In genomic region chr1:206864939-206865671, GRCh38 we compare ENCODE assay signal across 8 cellular contexts. TPM values are rescaled to one million over a fixed set of nuclear protein-coding genes. Genes with fewer than 3 reads are reported as not detected.
DNase-seq lines count a peak whose midpoint lies in the region; ATAC-seq and TF ChIP-seq lines count a peak whose summit lies in the region.

TSS of gene IL20 (plus strand) at chr1:206865623. CDS start at chr1:206865853, 230 bp downstream.

- H3K9me3 Mint-ChIP-seq in activated T-helper 2 cell treated with anti-CD3 and anti-CD28 coated beads, Interferon-gamma antibody, Interleukin-2, Interleukin-4, amounts not matched to agents 10 μg/mL and 5 μg/mL and 100 μg/mL, durations not matched to agents 14 hours and 24 hours and 36 hours = no peaks in the 10 kb centered on the region

- no peak within 1 kb of the TSS for H3K27ac ChIP-seq in upper lobe of right lung

- H3K4me3 ChIP-seq in upper lobe of right lung = no peak within 1 kb of the TSS

- peaks cover 8% of the 10 kb centered on the region for H3K4me1 Mint-ChIP-seq in activated T-helper 2 cell treated with anti-CD3 and anti-CD28 coated beads, Interferon-gamma antibody, Interleukin-2, Interleukin-4, amounts not matched to agents 10 μg/mL and 5 μg/mL and 100 μg/mL, durations not matched to agents 14 hours and 24 hours and 36 hours (ENCODE audit: low read depth)

- ATAC-seq in upper lobe of right lung (peak; percentile 99), HG03439 (IDR thresholded peaks at IDR 0.05; ENCODE audit: unreplicated experiment) (no peak)

- H3K36me3 Mint-ChIP-seq in activated T-helper 2 cell treated with anti-CD3 and anti-CD28 coated beads, Interferon-gamma antibody, Interleukin-2, Interleukin-4, amounts not matched to agents 10 μg/mL and 5 μg/mL and 100 μg/mL, durations not matched to agents 14 hours and 24 hours and 36 hours (ENCODE audit: low read depth) = no peaks in the 10 kb centered on the region

- no peaks in the 10 kb centered on the region for H3K9me3 ChIP-seq in upper lobe of right lung

- peaks cover 43% of the 10 kb centered on the region for H3K27me3 Mint-ChIP-seq in activated T-helper 2 cell treated with anti-CD3 and anti-CD28 coated beads, Interferon-gamma antibody, Interleukin-2, Interleukin-4, amounts not matched to agents 10 μg/mL and 5 μg/mL and 100 μg/mL, durations not matched to agents 14 hours and 24 hours and 36 hours (ENCODE audit: low read depth)

- no peaks in the 10 kb centered on the region for H3K36me3 ChIP-seq in upper lobe of right lung

- H3K4me3 Mint-ChIP-seq in activated T-helper 2 cell treated with anti-CD3 and anti-CD28 coated beads, Interferon-gamma antibody, Interleukin-2, Interleukin-4, amounts not matched to agents 10 μg/mL and 5 μg/mL and 100 μg/mL, durations not matched to agents 14 hours and 24 hours and 36 hours (ENCODE audit: low read depth) = no peak within 1 kb of the TSS

- DNase-seq in COLO829 (ENCODE audit: low spot score) (peak; percentile 81), HT1080 (ENCODE audit: low read depth) (peak; percentile 32), RKO (ENCODE audit: low spot score) (peak; percentile 49), germinal center (ENCODE audit: low spot score) (peak; percentile 72), pons (ENCODE audit: low spot score) (peak; percentile 55), upper lobe of right lung (peak; percentile 92)
- DNase-seq in activated T-helper 2 cell treated with anti-CD3 and anti-CD28 coated beads, Interferon-gamma antibody, Interleukin-2, Interleukin-4, amounts not matched to agents 10 μg/mL and 5 μg/mL and 100 μg/mL, durations not matched to agents 14 hours and 24 hours and 36 hours (ENCODE audit: low spot score) = peak; percentile 71

- TF ChIP-seq CTCF in upper lobe of right lung (IDR thresholded peaks at IDR 0.05) = peak; percentile 92

- no peaks in the 10 kb centered on the region for H3K27me3 ChIP-seq in upper lobe of right lung

- peaks cover 8% of the 10 kb centered on the region for H3K4me1 ChIP-seq in upper lobe of right lung

- intact Hi-C loops in activated T-helper 2 cell treated with anti-CD3 and anti-CD28 coated beads, Interferon-gamma antibody, Interleukin-2, Interleukin-4, amounts not matched to agents 10 μg/mL and 5 μg/mL and 100 μg/mL, durations not matched to agents 14 hours and 24 hours and 36 hours (cut with micrococcal nuclease) = loop anchor here (1.0 to 5.0 kb wide), 2 partner anchors 46 to 117 kb away; no protein-coding TSS in a partner anchor
- intact Hi-C loops in upper lobe of right lung (cut with DNase I) = no loop called here

- no peak within 1 kb of the TSS for H3K27ac Mint-ChIP-seq in activated T-helper 2 cell treated with anti-CD3 and anti-CD28 coated beads, Interferon-gamma antibody, Interleukin-2, Interleukin-4, amounts not matched to agents 10 μg/mL and 5 μg/mL and 100 μg/mL, durations not matched to agents 14 hours and 24 hours and 36 hours

RNA-seq across cellular contexts. Expression of gene IL20, which starts in this region (rescaled TPM):
- not detected in 2 replicates for total RNA-seq in HT1080 (2014; rRNA removed; shearing (Covaris generic))
- 0.19 TPM in 1 of 2 replicates, not detected in the other for polyA plus RNA-seq in HT1080 (2015; cell fraction: cytosol; rRNA removed)
- polyA plus RNA-seq in HT1080 (2015; cell fraction: nucleus; rRNA removed) = 0.53 TPM in 1 of 2 replicates, not detected in the other
- not detected in 2 replicates for total RNA-seq in activated T-helper 2 cell treated with anti-CD3 and anti-CD28 coated beads, Interferon-gamma antibody, Interleukin-2, Interleukin-4, amounts not matched to agents 10 μg/mL and 5 μg/mL and 100 μg/mL, durations not matched to agents 14 hours and 24 hours and 36 hours
- total RNA-seq in upper lobe of right lung = not detected

Comparison
In these comparisons a context has a peak if more than half of its experiments do, and no peak if none do; other contexts are left out.
1. Peak in DNase-seq in HT1080; RNA of the gene not detected or under 1 TPM.
2. Peak in DNase-seq in activated T-helper 2 cell treated with anti-CD3 and anti-CD28 coated beads, Interferon-gamma antibody, Interleukin-2, Interleukin-4, amounts not matched to agents 10 μg/mL and 5 μg/mL and 100 μg/mL, durations not matched to agents 14 hours and 24 hours and 36 hours; RNA of the gene not detected or under 1 TPM.
3. Peak in DNase-seq and ATAC-seq in upper lobe of right lung; RNA of the gene not detected or under 1 TPM.
4. DNase-seq: peak in every context shown above with its lines; median percentile 92 in upper lobe of right lung; 81 in COLO829; 72 in germinal center; 71 in activated T-helper 2 cell treated with anti-CD3 and anti-CD28 coated beads, Interferon-gamma antibody, Interleukin-2, Interleukin-4, amounts not matched to agents 10 μg/mL and 5 μg/mL and 100 μg/mL, durations not matched to agents 14 hours and 24 hours and 36 hours; 55 in pons; 49 in RKO; 32 in HT1080.